ENCODE assay signal across 30 cellular contexts in genomic region chr9:36853233-36853632, GRCh38.
"Had no signal": no experiment of that assay in that cellular context is flagged by ENCODE, and none has a peak within 500 bp of the region (broad histone marks: within the 10 kb centered on the region; RNA-seq: fewer than 3 reads in every experiment).

No MANE protein-coding gene starts in this region.

- H3K4me3 Mint-ChIP-seq: activated CD4-positive, alpha-beta T cell treated with anti-CD3 and anti-CD28 coated beads for 36 hours; activated CD4-positive, alpha-beta T cell treated with anti-CD3 and anti-CD28 coated beads, Interleukin-2, amount 10 ng/mL, durations not matched to agents 7 days and 5 days; activated CD8-positive, alpha-beta T cell treated with anti-CD3 and anti-CD28 coated beads, Interleukin-2, amount 10 ng/mL, durations not matched to agents 7 days and 5 days; activated naive CD4-positive, alpha-beta T cell treated with anti-CD3 and anti-CD28 coated beads, Interleukin-2, amount 10 ng/mL, durations not matched to agents 7 days and 5 days; activated naive CD8-positive, alpha-beta T cell; activated naive CD8-positive, alpha-beta T cell treated with anti-CD3 and anti-CD28 coated beads, Interleukin-2, amount 50 U/mL, for 24 hours; activated T-cell treated with anti-CD3 and anti-CD28 coated beads, Interleukin-2, amount 50 U/mL, for 24 hours; brain; T-cell; T-helper 2 cell treated with Interferon-gamma antibody and Interleukin-4, amounts not matched to agents 5 μg/mL and 100 μg/mL, for 36 hours had no signal

- H3K9me3 Mint-ChIP-seq: activated CD4-positive, alpha-beta T cell treated with anti-CD3 and anti-CD28 coated beads, Interleukin-2, amount 10 ng/mL, durations not matched to agents 7 days and 5 days; activated naive CD4-positive, alpha-beta T cell treated with anti-CD3 and anti-CD28 coated beads, Interleukin-2, amount 10 ng/mL, durations not matched to agents 7 days and 5 days; activated naive CD8-positive, alpha-beta T cell treated with anti-CD3 and anti-CD28 coated beads, Interleukin-2, amount 50 U/mL, for 24 hours; activated T-cell treated with anti-CD3 and anti-CD28 coated beads, Interleukin-2, amount 50 U/mL, for 24 hours; T-cell; T-helper 2 cell treated with Interferon-gamma antibody and Interleukin-4, amounts not matched to agents 5 μg/mL and 100 μg/mL, for 36 hours had no signal

- H3K36me3 Mint-ChIP-seq: activated naive CD4-positive, alpha-beta T cell treated with anti-CD3 and anti-CD28 coated beads, Interleukin-2, amount 10 ng/mL, durations not matched to agents 7 days and 5 days; activated naive CD8-positive, alpha-beta T cell; brain; T-cell had no signal

- ATAC-seq: activated CD4-positive, alpha-beta T cell treated with anti-CD3 and anti-CD28 coated beads for 36 hours; activated CD4-positive, CD25-positive, alpha-beta regulatory T cell treated with anti-CD3 and anti-CD28 coated beads, Interleukin-2, amount 50 U/mL, for 24 hours; activated CD8-positive, alpha-beta T cell treated with anti-CD3 and anti-CD28 coated beads, Interleukin-2, amount 10 ng/mL, durations not matched to agents 7 days and 5 days; activated naive CD8-positive, alpha-beta T cell treated with anti-CD3 and anti-CD28 coated beads, Interleukin-2, amount 50 U/mL, for 24 hours; K562; PC-3; Right ventricle myocardium inferior; SK-N-SH treated with all-trans-retinoic acid at 6 μM for 48 hours; T-cell had no signal

- H3K27me3 Mint-ChIP-seq: activated CD4-positive, alpha-beta T cell treated with anti-CD3 and anti-CD28 coated beads, Interleukin-2, amount 10 ng/mL, durations not matched to agents 7 days and 5 days; activated naive CD8-positive, alpha-beta T cell; activated naive CD8-positive, alpha-beta T cell treated with anti-CD3 and anti-CD28 coated beads, Interleukin-2, amount 50 U/mL, for 24 hours had no signal

- DNase-seq: activated CD4-positive, alpha-beta T cell treated with anti-CD3 and anti-CD28 coated beads for 36 hours; activated CD4-positive, alpha-beta T cell treated with anti-CD3 and anti-CD28 coated beads, Interleukin-2, amount 10 ng/mL, durations not matched to agents 7 days and 5 days; activated CD4-positive, alpha-beta T cell treated with anti-CD3 and anti-CD28 coated beads, Interleukin-2, amount 50 U/mL, for 48 hours; activated CD8-positive, alpha-beta T cell treated with anti-CD3 and anti-CD28 coated beads, Interleukin-2, amount 10 ng/mL, durations not matched to agents 7 days and 5 days; activated effector memory CD4-positive, alpha-beta T cell treated with Interleukin-2 at 50 U/mL for 16 hours; activated naive CD4-positive, alpha-beta T cell treated with anti-CD3 and anti-CD28 coated beads, Interleukin-2, amount 10 ng/mL, durations not matched to agents 7 days and 5 days; activated naive CD8-positive, alpha-beta T cell treated with anti-CD3 and anti-CD28 coated beads, Interleukin-2, amount 50 U/mL, for 24 hours; activated T-cell treated with anti-CD3 and anti-CD28 coated beads, Interleukin-2, amount 50 U/mL, for 24 hours; anterior cingulate cortex; central memory CD4-positive, alpha-beta T cell; NCI-H1092 treated with DMSO at 0.1 percent for 48 hours; NCI-H1417 treated with DMSO at 0.1 percent for 48 hours; NCI-H187 treated with DMSO at 0.1 percent for 48 hours; NCI-H2081; NCI-H2171 treated with DMSO at 0.1 percent for 48 hours; NCI-H2227 treated with DMSO at 0.1 percent for 48 hours; NCI-H446 treated with DMSO at 0.1 percent for 48 hours; NCI-H524 treated with DMSO at 0.1 percent for 48 hours; NK-92 treated with Interleukin-12 subunit alpha and Interleukin-12 subunit beta, amount 100 ng/mL, for 24 hours; PC-3; Peyer's patch; SIG-M5; T-cell had no signal

- H3K27ac Mint-ChIP-seq: activated CD4-positive, alpha-beta T cell treated with anti-CD3 and anti-CD28 coated beads for 36 hours; activated CD4-positive, alpha-beta T cell treated with anti-CD3 and anti-CD28 coated beads, Interleukin-2, amount 10 ng/mL, durations not matched to agents 7 days and 5 days; activated CD8-positive, alpha-beta T cell treated with anti-CD3 and anti-CD28 coated beads, Interleukin-2, amount 10 ng/mL, durations not matched to agents 7 days and 5 days; activated naive CD4-positive, alpha-beta T cell treated with anti-CD3 and anti-CD28 coated beads, Interleukin-2, amount 10 ng/mL, durations not matched to agents 7 days and 5 days; activated naive CD8-positive, alpha-beta T cell; activated naive CD8-positive, alpha-beta T cell treated with anti-CD3 and anti-CD28 coated beads, Interleukin-2, amount 50 U/mL, for 24 hours; activated T-cell treated with anti-CD3 and anti-CD28 coated beads, Interleukin-2, amount 50 U/mL, for 24 hours; brain; T-cell; T-helper 2 cell treated with Interferon-gamma antibody and Interleukin-4, amounts not matched to agents 5 μg/mL and 100 μg/mL, for 36 hours had no signal
